ENCODE assay signal across 11 cellular contexts in the genomic region with DNA sequence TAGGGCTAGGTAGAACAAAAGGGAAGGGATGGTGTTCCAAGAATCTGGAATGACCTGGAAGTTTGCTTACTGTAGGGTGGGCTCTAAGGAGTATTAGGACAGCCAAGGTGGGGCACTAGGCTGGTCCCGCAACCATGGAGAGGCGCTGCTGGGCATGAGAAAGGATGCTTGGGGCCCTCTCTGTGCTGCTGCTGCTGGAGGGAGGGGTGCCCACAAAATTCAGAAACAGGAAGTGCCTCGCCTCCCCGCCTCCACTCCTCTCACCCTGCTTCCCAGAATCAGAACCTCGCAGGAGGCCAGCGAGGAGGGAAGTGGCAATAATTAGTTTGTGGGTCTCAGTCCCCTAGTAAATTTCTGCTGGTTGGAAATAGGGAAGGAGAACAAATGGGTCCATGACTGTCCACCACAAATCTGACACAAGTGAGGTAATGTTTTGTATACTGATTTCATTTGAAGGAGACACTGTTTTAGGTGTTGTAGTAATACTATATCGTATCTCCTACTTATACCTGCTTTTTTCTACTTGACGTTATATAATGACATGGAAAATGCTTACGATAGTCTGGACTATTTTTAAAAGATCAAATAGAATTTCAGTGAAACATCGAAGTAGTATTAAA. TPM values are rescaled to one million over a fixed set of nuclear protein-coding genes. Genes with fewer than 3 reads are reported as not detected.
DNase-seq lines count a peak whose midpoint lies in the region; ATAC-seq and TF ChIP-seq lines count a peak whose summit lies in the region.
"Had no signal": no experiment of that assay in that cellular context is flagged by ENCODE, and none has a peak within 500 bp of the region (broad histone marks: within the 10 kb centered on the region; RNA-seq: fewer than 3 reads in every experiment).

No MANE protein-coding gene starts in this region.

- TF ChIP-seq CTCF in left lung (IDR thresholded peaks at IDR 0.05) (no peak), RWPE1 (conservative IDR thresholded peaks at IDR 0.05; ENCODE audit: low read depth) (no peak)

- no peaks in the 10 kb centered on the region for H3K36me3 ChIP-seq in left lung
- no peaks in the 10 kb centered on the region for H3K36me3 ChIP-seq in aorta (ENCODE audit: control insufficient read depth in 1 of 2, insufficient read depth in 2 of 2, low read length in 1 of 2)
- H3K36me3 ChIP-seq: esophagus squamous epithelium had no signal

- POLR2A ChIA-PET in RWPE1 (lab: Yijun Ruan, JAX; ENCODE audit: low non-redundant PET), result no interaction called here

- intact Hi-C loops in left lung (cut with DNase I), result no loop called here
- intact Hi-C loops in aorta (cut with DNase I), result no loop called here

- 85 to 86% methylated on average over 10 of the region's 10 CpGs for WGBS in aorta, 2 donors

- H3K4me1 ChIP-seq in left lung, result no peaks in the 10 kb centered on the region
- no peaks in the 10 kb centered on the region for H3K4me1 ChIP-seq in aorta (ENCODE audit: control insufficient read depth in 1 of 2, insufficient read depth in 2 of 2, low read length in 2 of 2)
- H3K4me1 ChIP-seq: esophagus squamous epithelium had no signal

- H3K4me3 ChIP-seq in left lung, result no peak overlapping the region
- H3K4me3 ChIP-seq in aorta (ENCODE audit: low read length in 2 of 2), result no peak overlapping the region
- H3K4me3 ChIP-seq: esophagus squamous epithelium had no signal

- DNase-seq in activated T-cell treated with anti-CD3 and anti-CD28 coated beads for 1 hour (ENCODE audit: low read depth) (peak; percentile 14), activated T-cell treated with anti-CD3 and anti-CD28 coated beads for 4 hours (no peak), activated T-cell treated with anti-CD3 and anti-CD28 coated beads for 24 hours (ENCODE audit: low read depth) (peak; percentile 13), left lung (peak in 1 of 2 donors; percentile 57), aorta (peak in 1 of 2 donors; percentile 65), RWPE1 (ENCODE audit: low spot score) (no peak)
- DNase-seq: 8988T, esophagus squamous epithelium, NCI-H2081 had no signal

- ATAC-seq in left lung (peak; percentile 32), aorta (ENCODE audit: low FRiP score) (peak; percentile 15), GM21529 (IDR thresholded peaks at IDR 0.05; ENCODE audit: unreplicated experiment) (no peak), GM18867 (IDR thresholded peaks at IDR 0.05; ENCODE audit: unreplicated experiment) (no peak)

- CTCF ChIA-PET in RWPE1 (lab: Yijun Ruan, JAX), result no interaction called here

- H3K9me3 ChIP-seq in left lung (no peaks in the 10 kb centered on the region), aorta (ENCODE audit: control insufficient read depth, low read length) (no peaks in the 10 kb centered on the region)
- H3K9me3 ChIP-seq: esophagus squamous epithelium had no signal

- H3K27me3 ChIP-seq in left lung (no peaks in the 10 kb centered on the region), aorta (ENCODE audit: control insufficient read depth in 1 of 2, insufficient read depth in 2 of 2, low read length in 1 of 2) (no peaks in the 10 kb centered on the region)
- H3K27me3 ChIP-seq: esophagus squamous epithelium had no signal

- H3K27ac ChIP-seq in left lung, result no peak overlapping the region
- H3K27ac ChIP-seq in aorta (ENCODE audit: low read depth in 1 of 2, low read length in 2 of 2), result no peak overlapping the region
- H3K27ac ChIP-seq in RWPE1, result no peak overlapping the region
- H3K27ac ChIP-seq: esophagus squamous epithelium had no signal

RNA-seq across cellular contexts. Expression of gene PDCL3, which starts 7.9 kb away (rescaled TPM):
- total RNA-seq in left lung (10 to 100 TPM; 17.8 to 19.5 TPM), aorta (10 to 100 TPM; 15.8 to 24.7 TPM)
- polyA plus RNA-seq in aorta, result 10 to 100 TPM; 18.0 to 50.8 TPM

Comparison
In these comparisons a context has a peak if more than half of its experiments do, and no peak if none do; other contexts are left out.
1. DNase-seq: peak in activated T-cell treated with anti-CD3 and anti-CD28 coated beads for 1 hour (single experiment) and activated T-cell treated with anti-CD3 and anti-CD28 coated beads for 24 hours (single experiment); none in activated T-cell treated with anti-CD3 and anti-CD28 coated beads for 4 hours (single experiment) and RWPE1 (single experiment).
2. ATAC-seq: peak in left lung (single experiment) and aorta (single experiment); none in GM21529 (single experiment) and GM18867 (single experiment).